ENCODE assay signal across 29 cellular contexts in the genomic region with DNA sequence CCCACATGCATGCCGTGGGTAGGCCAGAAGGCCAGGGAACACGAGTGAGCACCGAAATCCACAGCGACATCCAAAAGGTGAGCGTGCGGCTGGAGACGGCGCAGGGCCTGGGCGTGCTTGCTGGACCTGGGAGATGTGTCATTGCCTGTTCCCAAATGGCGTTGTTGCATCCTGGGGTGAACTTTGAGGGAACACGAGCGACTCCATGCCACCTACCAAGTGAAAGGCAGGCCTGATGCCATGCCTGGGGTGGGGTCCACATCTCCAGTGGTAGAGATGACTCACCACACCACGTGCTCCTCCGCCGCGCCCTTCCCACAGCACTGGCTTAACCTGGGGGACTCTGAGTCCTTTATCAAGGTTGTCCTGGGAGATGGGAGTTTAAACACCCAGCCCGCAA. TPM values are rescaled to one million over a fixed set of nuclear protein-coding genes. Genes with fewer than 3 reads are reported as not detected.
DNase-seq lines count a peak whose midpoint lies in the region; ATAC-seq, FAIRE-seq and TF ChIP-seq lines count a peak whose summit lies in the region.
"Had no signal": no experiment of that assay in that cellular context is flagged by ENCODE, and none has a peak within 500 bp of the region (broad histone marks: within the 10 kb centered on the region; RNA-seq: fewer than 3 reads in every experiment).

No MANE protein-coding gene starts in this region.

- no peak overlapping the region for H3K4ac ChIP-seq in trophoblast cell (ENCODE audit: low read depth, low read length)

- FAIRE-seq in K562 (lab: Jason Lieb, UNC) = no peak
- FAIRE-seq: A204.1, GM12878, GM12892, GM18507 had no signal

- WGBS in K562 (ENCODE audit: insufficient coverage, low coverage, missing lambda C conversion rate) = 18% methylated on average over 17 of the region's 17 CpGs
- WGBS in trophoblast cell (ENCODE audit: extremely low coverage, insufficient coverage, insufficient read length) = no CpG with 5 or more reads among the region's 17 CpGs

- H3K4me2 ChIP-seq in K562 (ENCODE audit: insufficient read depth, low read length) (no peak overlapping the region), trophoblast cell (ENCODE audit: low read length) (no peak overlapping the region)
- H3K4me2 ChIP-seq: BLaER1 had no signal

- no peak overlapping the region for H3K27ac ChIP-seq in K562 (ENCODE audit: extremely low read depth, low read depth, low read length)
- H3K27ac ChIP-seq in trophoblast cell (ENCODE audit: low read depth, low read length) = no peak overlapping the region
- H3K27ac ChIP-seq: BLaER1 had no signal

- no peaks in the 10 kb centered on the region for H3K79me1 ChIP-seq in trophoblast cell (ENCODE audit: low read length)

- H2AFZ ChIP-seq in K562 (ENCODE audit: low read depth, low read length) = no peak overlapping the region
- no peak overlapping the region for H2AFZ ChIP-seq in trophoblast cell (ENCODE audit: insufficient read depth, low read length, poor library complexity)

- H2AK5ac ChIP-seq in trophoblast cell (ENCODE audit: low read length) = no peak overlapping the region

- no peaks in the 10 kb centered on the region for H3K9me1 ChIP-seq in K562 (ENCODE audit: control insufficient read depth, insufficient read depth, low read length)

- H4K91ac ChIP-seq in trophoblast cell (ENCODE audit: low read depth, low read length) = no peak overlapping the region

- no peak overlapping the region for H3K18ac ChIP-seq in trophoblast cell (ENCODE audit: low read length)

- DNase-seq in K562 (ENCODE audit: extremely low read depth in 1 of 4, low spot score in 3 of 4) = no peak
- no peak for DNase-seq in trophoblast cell
- no peak for DNase-seq in mucosa of descending colon
- DNase-seq in hepatic stellate cell (ENCODE audit: low spot score) = no peak
- no peak for DNase-seq in NCI-H1436 treated with DMSO at 0.1 percent for 48 hours (lab: John Stamatoyannopoulos, UW)
- DNase-seq: 8988T; ACHN; BE2C; C1 segment of cervical spinal cord; CD4-positive, alpha-beta memory T cell; CD4-positive, CD25-positive, alpha-beta regulatory T cell; CD8-positive, alpha-beta memory T cell; COR-L47; DMS 273 treated with DMSO at 0.1 percent for 48 hours; DMS153; DMS53; DMS79; DND-41; EL; GDM1 had no signal

- peaks cover 0 to 13% of the 10 kb centered on the region in 2 experiments; a peak in 2 of 5 replicates for H3K4me1 ChIP-seq in K562 (replicated peaks in 1 of 2; ENCODE audit: control insufficient read depth in 2 of 2, insufficient read depth in 2 of 2, low read length in 2 of 2)
- no peaks in the 10 kb centered on the region for H3K4me1 ChIP-seq in trophoblast cell (ENCODE audit: control insufficient read depth in 1 of 2, insufficient read depth in 2 of 2, low read length in 2 of 2)
- no peaks in the 10 kb centered on the region for H3K4me1 ChIP-seq in mucosa of descending colon (ENCODE audit: low read depth)
- H3K4me1 ChIP-seq: BE2C, BLaER1 had no signal

- no peak overlapping the region for H2BK5ac ChIP-seq in trophoblast cell (ENCODE audit: low read depth, low read length, poor library complexity)

- in situ Hi-C loops in K562 (cut with MboI) = no loop called here

- no peak for TF ChIP-seq EP300 in K562 (IDR thresholded peaks at IDR 0.05; ENCODE audit: low read length)

- no TSS peak for BruUV-seq in K562 (replicated peaks; lab: Mats Ljungman, UMichigan)

- H3K27me3 ChIP-seq in K562 (ENCODE audit: control insufficient read depth in 2 of 2, insufficient read depth in 2 of 2, low read length in 2 of 2) = peaks cover 51 to 52% of the 10 kb centered on the region in 2 experiments
- no peaks in the 10 kb centered on the region for H3K27me3 ChIP-seq in trophoblast cell (ENCODE audit: insufficient read depth, low read length)
- H3K27me3 ChIP-seq: BE2C, BLaER1 had no signal

- H3K23ac ChIP-seq in trophoblast cell (ENCODE audit: low read length) = no peak overlapping the region

- peaks cover 2% of the 10 kb centered on the region for H3K9me3 ChIP-seq in K562 (replicated peaks; ENCODE audit: control insufficient read depth, insufficient read depth, low read depth, low read length)
- H3K9me3 ChIP-seq in trophoblast cell (ENCODE audit: insufficient read depth, low read depth, low read length) = peaks cover 34% of the 10 kb centered on the region
- no peaks in the 10 kb centered on the region for H3K9me3 ChIP-seq in mucosa of descending colon

- CTCF ChIA-PET in K562 (lab: Yijun Ruan, JAX; ENCODE audit: low intra/inter-chr PET ratio) = no interaction called here

- H3K9ac ChIP-seq in K562 (ENCODE audit: insufficient read depth in 1 of 2, low read depth in 2 of 2, low read length in 2 of 2) (no peak overlapping the region), trophoblast cell (ENCODE audit: low read length) (no peak overlapping the region)
- H3K9ac ChIP-seq: BLaER1 had no signal

- H4K20me1 ChIP-seq in K562 (replicated peaks; ENCODE audit: control insufficient read depth, insufficient read depth, low read length) = no peaks in the 10 kb centered on the region
- H4K20me1 ChIP-seq: BLaER1 had no signal

- H2BK12ac ChIP-seq in trophoblast cell (ENCODE audit: low read length) = no peak overlapping the region

- H3K79me2 ChIP-seq in K562 (ENCODE audit: control insufficient read depth, insufficient read depth, low read length) = no peaks in the 10 kb centered on the region
- H3K79me2 ChIP-seq in trophoblast cell (ENCODE audit: control insufficient read depth, insufficient read depth, low read length, poor library complexity) = no peaks in the 10 kb centered on the region

- no peak for TF ChIP-seq POLR2A in K562 (conservative IDR thresholded peaks at IDR 0.05)

- TF ChIP-seq RAD21 in K562 (CRISPR knock-in tag; conservative IDR thresholded peaks at IDR 0.05 in 1 of 2, IDR thresholded peaks at IDR 0.05 in 1 of 2) = no peak

- ATAC-seq in K562 = peak; percentile 30; the same call in 1 of the 3 replicates
- no peak for ATAC-seq in mucosa of descending colon
- ATAC-seq: GM12878 had no signal

- no peak overlapping the region for H3K14ac ChIP-seq in trophoblast cell (ENCODE audit: low read length)

- no peaks in the 10 kb centered on the region for H3K36me3 ChIP-seq in K562 (ENCODE audit: control insufficient read depth, insufficient read depth, low read length)
- no peaks in the 10 kb centered on the region for H3K36me3 ChIP-seq in trophoblast cell (ENCODE audit: control insufficient read depth in 1 of 2, insufficient read depth in 2 of 2, low read length in 2 of 2)
- H3K36me3 ChIP-seq in mucosa of descending colon (ENCODE audit: low read depth) = no peaks in the 10 kb centered on the region
- H3K36me3 ChIP-seq: BE2C, BLaER1 had no signal

- H4K12ac ChIP-seq in trophoblast cell (ENCODE audit: low read depth, low read length) = no peak overlapping the region

- no peak overlapping the region for H2BK120ac ChIP-seq in trophoblast cell (ENCODE audit: insufficient read depth, low read length, poor library complexity)

- POLR2A ChIA-PET in K562 (lab: Yijun Ruan, JAX) = interaction anchor here (1.2 to 1.5 kb wide), 2 partner anchors 10 to 19 kb away, joined by 3 to 4 read pairs; no protein-coding TSS in a partner anchor

- H3K4me3 ChIP-seq in K562 (no peak overlapping the region), trophoblast cell (ENCODE audit: low read depth, low read length) (peak overlapping the region; percentile 43), mucosa of descending colon (no peak overlapping the region)
- H3K4me3 ChIP-seq: BLaER1, GM12878 had no signal

- H4K8ac ChIP-seq in trophoblast cell (ENCODE audit: low read depth, low read length) = no peak overlapping the region

- intact Hi-C loops in K562 (cut with micrococcal nuclease) (no loop called here), mucosa of descending colon (cut with DNase I, micrococcal nuclease) (no loop called here)

- TF ChIP-seq CTCF in K562 (IDR thresholded peaks at IDR 0.05 in 2 of 3, conservative IDR thresholded peaks at IDR 0.05 in 1 of 3; ENCODE audit: insufficient read depth in 2 of 3, low read depth in 1 of 3, low read length in 3 of 3) = no peak
- TF ChIP-seq CTCF in mucosa of descending colon (IDR thresholded peaks at IDR 0.05) = no peak

TF ChIP-seq in K562, 482 proteins besides CTCF, POLR2A, EP300 and RAD21 (continues in another document):
- no peak for TF ChIP-seq ZNF316 (IDR thresholded peaks at IDR 0.05)
- no peak for TF ChIP-seq ZNF561 (CRISPR knock-in tag; conservative IDR thresholded peaks at IDR 0.05)
- no peak for TF ChIP-seq CXXC5 (CRISPR knock-in tag; IDR thresholded peaks at IDR 0.05)
- TF ChIP-seq, protein P1, sequence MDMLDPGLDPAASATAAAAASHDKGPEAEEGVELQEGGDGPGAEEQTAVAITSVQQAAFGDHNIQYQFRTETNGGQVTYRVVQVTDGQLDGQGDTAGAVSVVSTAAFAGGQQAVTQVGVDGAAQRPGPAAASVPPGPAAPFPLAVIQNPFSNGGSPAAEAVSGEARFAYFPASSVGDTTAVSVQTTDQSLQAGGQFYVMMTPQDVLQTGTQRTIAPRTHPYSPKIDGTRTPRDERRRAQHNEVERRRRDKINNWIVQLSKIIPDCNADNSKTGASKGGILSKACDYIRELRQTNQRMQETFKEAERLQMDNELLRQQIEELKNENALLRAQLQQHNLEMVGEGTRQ (CRISPR knock-in tag; IDR thresholded peaks at IDR 0.05) = 0 out of 2 replicates have a peak, but pooled peaks have one; percentile 2
- no peak for TF ChIP-seq NFATC3 (IDR thresholded peaks at IDR 0.05)
- no peak for TF ChIP-seq NFYB (IDR thresholded peaks at IDR 0.05; ENCODE audit: extremely low read depth, insufficient read length)
- TF ChIP-seq NCOA2 (IDR thresholded peaks at IDR 0.05; ENCODE audit: partially characterized antibody in 2 of 2) = no peak

RNA-seq across cellular contexts. Expression of a gene that starts 24.7 kb away (rescaled TPM):
- not detected in 2 replicates for total RNA-seq in K562 (2011; cell fraction: chromatin; rRNA removed; ENCODE audit: low replicate concordance)
- 0.17 TPM in 1 of 2 replicates, not detected in the other for total RNA-seq in K562 (2011; cell fraction: nucleolus; rRNA removed)
- total RNA-seq in K562 (2011; cell fraction: nucleoplasm; rRNA removed) = not detected in 2 replicates
- total RNA-seq in K562 (2014; rRNA removed) (not detected in 2 replicates), K562 (2014; rRNA removed; fragmentation: Illumina TruSeq; extraction: Trizol) (not detected in 2 replicates), K562 (2015; rRNA removed; fragmentation: Illumina TruSeq; extraction: Trizol) (not detected in 2 replicates), K562 (2021) (0.04 TPM in 1 of 2 replicates, not detected in the other), mucosa of descending colon (10 to 100 TPM in 1 of 3 donors, 1 to 10 TPM in 1, under 1 TPM in 1; 0.58 to 19.8 (median 2.4) TPM)
- polyA plus RNA-seq in K562 (2011; rRNA removed) (not detected in 2 replicates), K562 (2014; fragmentation: Illumina TruSeq; extraction: Trizol) (not detected in 2 replicates), K562 (2014; fragmentation: Nextera tagmentation; extraction: Ambion mirVana) (not detected), K562 (2014; rRNA removed) (not detected in 2 replicates)
- not detected in 2 replicates for polyA plus RNA-seq in K562 (2011; cell fraction: cytosol; rRNA removed)
- polyA plus RNA-seq in K562 (2011; cell fraction: nucleus; rRNA removed) = not detected in 2 replicates
- 0.31 and 0.54 TPM in 2 replicates for polyA plus RNA-seq in K562 (2012)
- polyA minus RNA-seq in K562 (2011; rRNA and poly(A)+ RNA removed) = not detected in 2 replicates
- polyA minus RNA-seq in K562 (2011; cell fraction: cytosol; rRNA and poly(A)+ RNA removed) = 0.57 TPM in 1 of 2 replicates, not detected in the other
- 0.11 TPM in 1 of 2 replicates, not detected in the other for polyA minus RNA-seq in K562 (2011; cell fraction: nucleus; rRNA and poly(A)+ RNA removed)
- polyA plus RNA-seq in trophoblast cell (2013) = 1.1 TPM in 2 replicates
- total RNA-seq: A673; CD4-positive, CD25-positive, alpha-beta regulatory T cell; G401; GM12878 had no signal
- polyA plus RNA-seq: AG04450; CD14-positive monocyte; CD4-positive, CD25-positive, alpha-beta regulatory T cell; GM12878 had no signal
